Comparison of ENCODE assay signal across 10 cellular contexts in genomic region chrX:96182366-96182765, GRCh38.
DNase-seq lines count a peak whose midpoint lies in the region; ATAC-seq and TF ChIP-seq lines count a peak whose summit lies in the region.
"Had no signal": no experiment of that assay in that cellular context is flagged by ENCODE, and none has a peak within 500 bp of the region (broad histone marks: within the 10 kb centered on the region; RNA-seq: fewer than 3 reads in every experiment).

No MANE protein-coding gene starts in this region.

- no peak overlapping the region for H3K27ac Mint-ChIP-seq in brain
- H3K27ac Mint-ChIP-seq in activated T-helper 17 cell treated with anti-CD3 and anti-CD28 coated beads, Interleukin-2, amount 50 U/mL, for 72 hours: no peak overlapping the region

- H3K4me1 Mint-ChIP-seq in brain: peaks cover 36% of the 10 kb centered on the region
- H3K4me1 Mint-ChIP-seq in activated T-helper 17 cell treated with anti-CD3 and anti-CD28 coated beads, Interleukin-2, amount 50 U/mL, for 72 hours: no peaks in the 10 kb centered on the region

- no peaks in the 10 kb centered on the region for H3K9me3 ChIP-seq in Karpas-422 (ENCODE audit: low read length)

- no peaks in the 10 kb centered on the region for H3K9me3 Mint-ChIP-seq in brain
- H3K9me3 Mint-ChIP-seq in activated T-helper 17 cell treated with anti-CD3 and anti-CD28 coated beads, Interleukin-2, amount 50 U/mL, for 72 hours: no peaks in the 10 kb centered on the region

- H3K4me1 ChIP-seq in Karpas-422 (ENCODE audit: low read length): no peaks in the 10 kb centered on the region

- H3K4me2 ChIP-seq in Karpas-422 (ENCODE audit: low read depth, low read length, poor library complexity, severe bottlenecking): no peak overlapping the region

- no peaks in the 10 kb centered on the region for H3K9me2 ChIP-seq in Karpas-422 (replicated peaks; ENCODE audit: insufficient read depth, low read length)

- peak; percentile 69 for DNase-seq in Karpas-422
- peak; percentile 0 for DNase-seq in myocyte (ENCODE audit: low read depth)
- no peak for DNase-seq in 8988T
- DNase-seq in CD1c-positive myeloid dendritic cell (ENCODE audit: extremely low spot score): no peak
- DNase-seq in cerebellum (ENCODE audit: low spot score): no peak
- DNase-seq: activated CD4-positive, alpha-beta T cell treated with anti-CD3 and anti-CD28 coated beads, Interleukin-2, amount 50 U/mL, for 4 hours had no signal

- no peak for ATAC-seq in activated T-helper 17 cell treated with anti-CD3 and anti-CD28 coated beads, Interleukin-2, amount 50 U/mL, for 72 hours (replicated peaks)

- H3K27me3 ChIP-seq in Karpas-422 (ENCODE audit: low read length): no peaks in the 10 kb centered on the region

- H3K36me3 ChIP-seq in Karpas-422 (ENCODE audit: insufficient read depth, low read length): no peaks in the 10 kb centered on the region

- H3K9ac ChIP-seq in Karpas-422 (ENCODE audit: low read length): no peak overlapping the region

- no peak overlapping the region for H2AFZ ChIP-seq in Karpas-422 (ENCODE audit: low read length)

- H3K4me3 Mint-ChIP-seq in brain: no peak overlapping the region
- H3K4me3 Mint-ChIP-seq in activated T-helper 17 cell treated with anti-CD3 and anti-CD28 coated beads, Interleukin-2, amount 50 U/mL, for 72 hours: no peak overlapping the region

- H3K36me3 Mint-ChIP-seq in brain: no peaks in the 10 kb centered on the region
- no peaks in the 10 kb centered on the region for H3K36me3 Mint-ChIP-seq in activated T-helper 17 cell treated with anti-CD3 and anti-CD28 coated beads, Interleukin-2, amount 50 U/mL, for 72 hours (ENCODE audit: low read depth)

- H3K27me3 Mint-ChIP-seq in brain: peaks cover 4% of the 10 kb centered on the region
- no peaks in the 10 kb centered on the region for H3K27me3 Mint-ChIP-seq in activated T-helper 17 cell treated with anti-CD3 and anti-CD28 coated beads, Interleukin-2, amount 50 U/mL, for 72 hours

- H3K27ac ChIP-seq in Karpas-422 (ENCODE audit: low read length): no peak overlapping the region

- TF ChIP-seq CTCF in GM12873 (IDR thresholded peaks at IDR 0.05; ENCODE audit: insufficient read depth, low read depth, low read length, missing control alignments): peak; percentile 45
- peak; percentile 60 to 70 for TF ChIP-seq CTCF in brain (conservative IDR thresholded peaks at IDR 0.05)

- H3K4me3 ChIP-seq in Karpas-422 (ENCODE audit: low read length): no peak overlapping the region
- H3K4me3 ChIP-seq: lung had no signal

- H3K79me2 ChIP-seq in Karpas-422 (ENCODE audit: low read length): no peaks in the 10 kb centered on the region

- H4K20me1 ChIP-seq in Karpas-422 (ENCODE audit: insufficient read depth, low read depth, low read length): no peaks in the 10 kb centered on the region

Comparison
In these comparisons a context has a peak if more than half of its experiments do, and no peak if none do; other contexts are left out.
1. DNase-seq: peak in Karpas-422 (single experiment) and myocyte (single experiment); none in 8988T (single experiment), CD1c-positive myeloid dendritic cell (single experiment) and cerebellum (single experiment).